Comparison of ENCODE assay signal across 19 cellular contexts in the genomic region with DNA sequence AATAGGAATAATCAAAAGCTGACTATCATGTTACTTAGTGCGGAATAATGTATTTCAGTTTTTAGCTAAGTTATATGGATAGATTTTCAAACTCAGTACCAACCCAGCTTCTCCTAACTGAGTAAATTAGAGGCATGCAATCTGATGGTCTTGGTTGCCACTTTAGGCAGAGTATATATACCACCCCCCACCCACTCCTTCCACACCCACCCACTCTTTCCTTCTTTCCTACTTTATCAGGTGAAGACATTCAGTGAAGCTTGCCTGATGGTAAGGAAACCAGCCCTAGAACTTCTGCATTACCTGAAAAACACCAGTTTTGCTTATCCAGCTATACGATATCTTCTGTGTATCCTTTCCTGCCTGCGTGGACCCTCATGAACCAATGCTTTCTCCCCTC. TPM values are rescaled to one million over a fixed set of nuclear protein-coding genes. Genes with fewer than 3 reads are reported as not detected.
DNase-seq lines count a peak whose midpoint lies in the region; ATAC-seq, FAIRE-seq and TF ChIP-seq lines count a peak whose summit lies in the region.
"Had no signal": no experiment of that assay in that cellular context is flagged by ENCODE, and none has a peak within 500 bp of the region (broad histone marks: within the 10 kb centered on the region; RNA-seq: fewer than 3 reads in every experiment).

No MANE protein-coding gene starts in this region.

- H3K4me2 ChIP-seq in K562 (ENCODE audit: insufficient read depth, low read length), result no peak overlapping the region

- FAIRE-seq in K562 (lab: Jason Lieb, UNC), result no peak
- FAIRE-seq: GM12891, GM19239, H1 had no signal

- H4K20me1 ChIP-seq in K562 (replicated peaks; ENCODE audit: control insufficient read depth, insufficient read depth, low read length), result no peaks in the 10 kb centered on the region

- H3K79me2 ChIP-seq in K562 (ENCODE audit: control insufficient read depth, insufficient read depth, low read length), result peaks cover 2% of the 10 kb centered on the region; the same call in 1 of the 3 replicates

- intact Hi-C loops in K562 (cut with micrococcal nuclease), result loop anchor here (5.0 kb wide), 2 partner anchors 48 to 78 kb away; no protein-coding TSS in a partner anchor

- no peaks in the 10 kb centered on the region for H3K9me1 ChIP-seq in K562 (ENCODE audit: control insufficient read depth, insufficient read depth, low read length)

- in situ Hi-C loops in K562 (cut with MboI), result no loop called here

- TF ChIP-seq CTCF in HEK293 (tag by site-specific recombination; IDR thresholded peaks at IDR 0.05) (no peak), K562 (IDR thresholded peaks at IDR 0.05 in 2 of 3, conservative IDR thresholded peaks at IDR 0.05 in 1 of 3; ENCODE audit: insufficient read depth in 2 of 3, low read depth in 1 of 3, low read length in 3 of 3) (no peak), endothelial cell (IDR thresholded peaks at IDR 0.05; ENCODE audit: unreplicated experiment) (no peak)

- POLR2A ChIA-PET in HEK293 (lab: Yijun Ruan, JAX) (interaction anchor here (1.3 kb wide), 1 partner anchor 20 kb away, joined by 4 read pairs; no protein-coding TSS in a partner anchor), K562 (lab: Yijun Ruan, JAX) (interaction anchor here (0.8 to 1.2 kb wide), 3 partner anchors 8 to 20 kb away, joined by 3 to 4 read pairs (median 3); no protein-coding TSS in a partner anchor)

- TF ChIP-seq POLR2A in K562 (conservative IDR thresholded peaks at IDR 0.05), result no peak

- BruUV-seq in K562 (replicated peaks; lab: Mats Ljungman, UMichigan), result TSS peak; percentile 7

- no peak for DNase-seq in K562 (ENCODE audit: extremely low read depth in 1 of 4, low spot score in 3 of 4)
- no peak for DNase-seq in endothelial cell (ENCODE audit: low spot score)
- DNase-seq in effector memory CD8-positive, alpha-beta T cell, result no peak
- DNase-seq: C1 segment of cervical spinal cord; Calu3; CD4-positive, alpha-beta memory T cell; COR-L47; DMS53; DMS79 treated with DMSO at 0.1 percent for 48 hours; GF-D8; GM23248; H7; HCEC 1CT had no signal

- ATAC-seq in K562 (no peak), GM18498 (IDR thresholded peaks at IDR 0.05; ENCODE audit: unreplicated experiment) (no peak), HG03378 (IDR thresholded peaks at IDR 0.05; ENCODE audit: unreplicated experiment) (no peak)
- no peak for ATAC-seq in effector memory CD8-positive, alpha-beta T cell (replicated peaks)

- no peaks in the 10 kb centered on the region for H3K27me3 ChIP-seq in K562 (ENCODE audit: control insufficient read depth in 2 of 2, insufficient read depth in 2 of 2, low read length in 2 of 2)

- 93% methylated on average over 3 of the region's 3 CpGs for WGBS in K562 (ENCODE audit: insufficient coverage, low coverage, missing lambda C conversion rate)

- peak overlapping the region; percentile 70 for H3K27ac Mint-ChIP-seq in endothelial cell (ENCODE audit: unreplicated experiment)
- no peak overlapping the region for H3K27ac Mint-ChIP-seq in effector memory CD8-positive, alpha-beta T cell

- no peak overlapping the region for H3K27ac ChIP-seq in HEK293 (ENCODE audit: extremely low read depth, low read depth, low read length)
- H3K27ac ChIP-seq in K562 (ENCODE audit: extremely low read depth, low read depth, low read length), result no peak overlapping the region
- H3K27ac ChIP-seq: GM23248 had no signal

- no peak for TF ChIP-seq EP300 in K562 (IDR thresholded peaks at IDR 0.05; ENCODE audit: low read length)

- CTCF ChIA-PET in HEK293 (lab: Yijun Ruan, JAX), result no interaction called here
- CTCF ChIA-PET in K562 (lab: Yijun Ruan, JAX; ENCODE audit: low intra/inter-chr PET ratio), result no interaction called here

- peaks cover 7% of the 10 kb centered on the region for H3K36me3 Mint-ChIP-seq in endothelial cell (ENCODE audit: low read depth, unreplicated experiment)
- H3K36me3 Mint-ChIP-seq in effector memory CD8-positive, alpha-beta T cell (ENCODE audit: insufficient read depth), result peaks cover 27% of the 10 kb centered on the region

- TF ChIP-seq RAD21 in K562 (CRISPR knock-in tag; conservative IDR thresholded peaks at IDR 0.05 in 1 of 2, IDR thresholded peaks at IDR 0.05 in 1 of 2), result no peak

- H3K9me3 ChIP-seq in HEK293 (ENCODE audit: control insufficient read depth, insufficient read depth, low read depth, low read length), result no peaks in the 10 kb centered on the region
- H3K9me3 ChIP-seq in K562 (replicated peaks; ENCODE audit: control insufficient read depth, insufficient read depth, low read depth, low read length), result no peaks in the 10 kb centered on the region

- H2AFZ ChIP-seq in K562 (ENCODE audit: low read depth, low read length), result no peak overlapping the region
- H2AFZ ChIP-seq: GM23248 had no signal

- H3K9me3 Mint-ChIP-seq in endothelial cell (ENCODE audit: unreplicated experiment), result no peaks in the 10 kb centered on the region
- no peaks in the 10 kb centered on the region for H3K9me3 Mint-ChIP-seq in effector memory CD8-positive, alpha-beta T cell
- H3K9me3 Mint-ChIP-seq: CD4-positive, alpha-beta memory T cell had no signal

- H3K4me1 ChIP-seq in HEK293 (ENCODE audit: control insufficient read depth, insufficient read depth, low read length) (no peaks in the 10 kb centered on the region), K562 (replicated peaks in 1 of 2; ENCODE audit: control insufficient read depth in 2 of 2, insufficient read depth in 2 of 2, low read length in 2 of 2) (no peaks in the 10 kb centered on the region)

- H3K36me3 ChIP-seq in HEK293 (ENCODE audit: control insufficient read depth in 2 of 2, insufficient read depth in 1 of 2, low read length in 2 of 2) (peaks cover 17 to 57% of the 10 kb centered on the region in 2 experiments), K562 (ENCODE audit: control insufficient read depth, insufficient read depth, low read length) (peaks cover 73% of the 10 kb centered on the region)

- H3K4me3 Mint-ChIP-seq in endothelial cell (ENCODE audit: unreplicated experiment), result no peak overlapping the region
- H3K4me3 Mint-ChIP-seq in effector memory CD8-positive, alpha-beta T cell, result no peak overlapping the region
- H3K4me3 Mint-ChIP-seq: CD4-positive, alpha-beta memory T cell had no signal

- no peak overlapping the region for H3K9ac ChIP-seq in K562 (ENCODE audit: insufficient read depth in 1 of 2, low read depth in 2 of 2, low read length in 2 of 2)
- H3K9ac ChIP-seq: GM23248 had no signal

- H3K27me3 Mint-ChIP-seq in endothelial cell (ENCODE audit: unreplicated experiment), result no peaks in the 10 kb centered on the region
- H3K27me3 Mint-ChIP-seq in effector memory CD8-positive, alpha-beta T cell, result no peaks in the 10 kb centered on the region
- H3K27me3 Mint-ChIP-seq: CD4-positive, alpha-beta memory T cell had no signal

- H3K4me1 Mint-ChIP-seq in endothelial cell (ENCODE audit: unreplicated experiment), result peaks cover 6% of the 10 kb centered on the region
- H3K4me1 Mint-ChIP-seq in effector memory CD8-positive, alpha-beta T cell (ENCODE audit: low read depth in 2 of 2), result no peaks in the 10 kb centered on the region
- H3K4me1 Mint-ChIP-seq: CD4-positive, alpha-beta memory T cell had no signal

- H3K4me3 ChIP-seq in HEK293 (ENCODE audit: low read depth, low read length) (no peak overlapping the region), K562 (no peak overlapping the region)
- H3K4me3 ChIP-seq: GM23248 had no signal

TF ChIP-seq in HEK293, 187 proteins besides CTCF, POLR2A, EP300 and RAD21 (continues in another document):
- TF ChIP-seq ZFHX2 (tag by site-specific recombination; conservative IDR thresholded peaks at IDR 0.05), result peak; percentile 51
- no peak for TF ChIP-seq ZNF2 (tag by site-specific recombination; IDR thresholded peaks at IDR 0.05)

TF ChIP-seq in K562, 482 proteins besides CTCF, POLR2A, EP300 and RAD21:
- TF ChIP-seq EGR1 (conservative IDR thresholded peaks at IDR 0.05), result peak; percentile 67
- TF ChIP-seq PHF20 (IDR thresholded peaks at IDR 0.05; ENCODE audit: partially characterized antibody), result no peak

RNA-seq across cellular contexts. Expression of a gene that starts 36.3 kb away (rescaled TPM):
- 498 and 523 TPM in 2 replicates for total RNA-seq in K562 (2011; cell fraction: chromatin; rRNA removed; ENCODE audit: low replicate concordance)
- 338 and 343 TPM in 2 replicates for total RNA-seq in K562 (2011; cell fraction: nucleolus; rRNA removed)
- 327 and 351 TPM in 2 replicates for total RNA-seq in K562 (2011; cell fraction: nucleoplasm; rRNA removed)
- total RNA-seq in K562 (2014; rRNA removed), result 129 and 155 TPM in 2 replicates
- 250 and 288 TPM in 2 replicates for total RNA-seq in K562 (2014; rRNA removed; fragmentation: Illumina TruSeq; extraction: Trizol)
- 202 and 215 TPM in 2 replicates for total RNA-seq in K562 (2015; rRNA removed; fragmentation: Illumina TruSeq; extraction: Trizol)
- total RNA-seq in K562 (2021), result 242 and 246 TPM in 2 replicates
- polyA plus RNA-seq in K562 (2011; rRNA removed), result 431 and 484 TPM in 2 replicates
- 317 and 359 TPM in 2 replicates for polyA plus RNA-seq in K562 (2011; cell fraction: cytosol; rRNA removed)
- polyA plus RNA-seq in K562 (2011; cell fraction: nucleus; rRNA removed), result 376 and 394 TPM in 2 replicates
- polyA plus RNA-seq in K562 (2012), result 209 and 223 TPM in 2 replicates
- polyA plus RNA-seq in K562 (2014; fragmentation: Illumina TruSeq; extraction: Trizol), result 402 and 404 TPM in 2 replicates
- polyA plus RNA-seq in K562 (2014; fragmentation: Nextera tagmentation; extraction: Ambion mirVana), result 100 to 1,000 TPM; 298 to 468 TPM
- polyA plus RNA-seq in K562 (2014; rRNA removed), result 344 and 358 TPM in 2 replicates
- polyA minus RNA-seq in K562 (2011; rRNA and poly(A)+ RNA removed), result 340 and 359 TPM in 2 replicates
- 135 and 169 TPM in 2 replicates for polyA minus RNA-seq in K562 (2011; cell fraction: cytosol; rRNA and poly(A)+ RNA removed)
- 193 and 313 TPM in 2 replicates for polyA minus RNA-seq in K562 (2011; cell fraction: nucleus; rRNA and poly(A)+ RNA removed)
- 120 TPM for total RNA-seq in endothelial cell (ENCODE audit: unreplicated experiment)

RNA-seq across cellular contexts. Expression of a gene that starts 36.6 kb away (rescaled TPM):
- total RNA-seq in K562 (2011; cell fraction: chromatin; rRNA removed; ENCODE audit: low replicate concordance), result 115 and 157 TPM in 2 replicates
- 58.0 and 60.1 TPM in 2 replicates for total RNA-seq in K562 (2011; cell fraction: nucleolus; rRNA removed)
- total RNA-seq in K562 (2011; cell fraction: nucleoplasm; rRNA removed), result 73.8 and 91.0 TPM in 2 replicates
- 28.0 and 33.5 TPM in 2 replicates for total RNA-seq in K562 (2014; rRNA removed)
- total RNA-seq in K562 (2014; rRNA removed; fragmentation: Illumina TruSeq; extraction: Trizol), result 42.1 and 44.5 TPM in 2 replicates
- 43.2 and 44.8 TPM in 2 replicates for total RNA-seq in K562 (2015; rRNA removed; fragmentation: Illumina TruSeq; extraction: Trizol)
- total RNA-seq in K562 (2021), result 50.3 and 52.1 TPM in 2 replicates
- 90.7 and 106 TPM in 2 replicates for polyA plus RNA-seq in K562 (2011; rRNA removed)
- 62.1 and 77.9 TPM in 2 replicates for polyA plus RNA-seq in K562 (2011; cell fraction: cytosol; rRNA removed)
- polyA plus RNA-seq in K562 (2011; cell fraction: nucleus; rRNA removed), result 101 and 107 TPM in 2 replicates
- polyA plus RNA-seq in K562 (2012), result 41.6 and 49.1 TPM in 2 replicates
- polyA plus RNA-seq in K562 (2014; fragmentation: Illumina TruSeq; extraction: Trizol), result 78.1 and 85.1 TPM in 2 replicates
- polyA plus RNA-seq in K562 (2014; fragmentation: Nextera tagmentation; extraction: Ambion mirVana), result 10 to 100 TPM; 18.4 to 35.2 TPM
- 42.9 and 44.5 TPM in 2 replicates for polyA plus RNA-seq in K562 (2014; rRNA removed)
- 146 and 175 TPM in 2 replicates for polyA minus RNA-seq in K562 (2011; rRNA and poly(A)+ RNA removed)
- polyA minus RNA-seq in K562 (2011; cell fraction: cytosol; rRNA and poly(A)+ RNA removed), result 40.0 and 44.7 TPM in 2 replicates
- 20.3 and 43.2 TPM in 2 replicates for polyA minus RNA-seq in K562 (2011; cell fraction: nucleus; rRNA and poly(A)+ RNA removed)
- 42.3 TPM for total RNA-seq in endothelial cell (ENCODE audit: unreplicated experiment)
